ENCODE assay signal across 23 cellular contexts in the genomic region with DNA sequence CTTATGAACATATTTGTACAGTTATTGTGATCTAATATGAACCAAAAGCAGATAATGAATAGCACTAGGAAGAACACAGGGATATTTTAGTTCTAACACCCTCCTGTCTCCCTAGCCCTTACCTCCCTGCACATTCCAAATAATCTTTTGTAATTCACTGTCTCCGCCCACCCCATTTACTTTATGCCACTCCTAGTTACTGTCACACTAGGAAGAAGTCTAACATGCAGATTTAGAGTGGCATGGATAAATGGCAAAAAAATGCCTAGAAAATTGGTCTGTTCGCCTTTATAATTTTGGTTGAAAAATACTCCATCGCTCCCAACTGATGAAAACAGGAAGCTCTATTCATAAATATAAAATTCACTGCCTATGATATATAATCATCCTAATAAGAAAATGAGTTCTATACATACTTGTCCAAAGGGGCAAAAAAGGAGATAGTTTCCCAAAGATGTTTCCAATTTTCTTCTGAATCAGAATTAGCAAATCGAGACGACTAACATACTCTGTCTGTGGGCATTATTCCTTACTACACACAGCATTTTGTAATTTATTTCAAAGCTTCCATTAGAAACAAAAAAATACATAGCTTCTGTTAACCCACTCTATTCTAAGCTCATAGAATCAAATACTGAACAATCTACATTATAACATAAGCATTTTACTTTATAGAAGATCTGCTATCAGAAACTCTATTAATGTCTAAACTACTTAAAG. TPM values are rescaled to one million over a fixed set of nuclear protein-coding genes. Genes with fewer than 3 reads are reported as not detected.
DNase-seq lines count a peak whose midpoint lies in the region; ATAC-seq and TF ChIP-seq lines count a peak whose summit lies in the region.
"Had no signal": no experiment of that assay in that cellular context is flagged by ENCODE, and none has a peak within 500 bp of the region (broad histone marks: within the 10 kb centered on the region; RNA-seq: fewer than 3 reads in every experiment).

No MANE protein-coding gene starts in this region.

- H4K20me1 ChIP-seq in DND-41 (ENCODE audit: insufficient read depth, low read length) = no peaks in the 10 kb centered on the region

- H3K4me1 ChIP-seq in A673 (ENCODE audit: insufficient read depth, low read length, poor library complexity, severe bottlenecking) (peaks cover 31% of the 10 kb centered on the region), DND-41 (ENCODE audit: insufficient read depth, low read length) (peaks cover 63% of the 10 kb centered on the region)
- peaks cover 19% of the 10 kb centered on the region for H3K4me1 ChIP-seq in CD4-positive, alpha-beta memory T cell (ENCODE audit: insufficient read depth, low read length)
- H3K4me1 ChIP-seq: lower lobe of right lung, pancreas had no signal

- H3K9me3 Mint-ChIP-seq in CD4-positive, alpha-beta memory T cell = no peaks in the 10 kb centered on the region
- no peaks in the 10 kb centered on the region for H3K9me3 Mint-ChIP-seq in activated CD8-positive, alpha-beta memory T cell treated with anti-CD3 and anti-CD28 coated beads, Interleukin-2, amount 10 ng/mL, durations not matched to agents 7 days and 5 days (ENCODE audit: low read depth)
- H3K9me3 Mint-ChIP-seq: activated naive CD4-positive, alpha-beta T cell treated with anti-CD3 and anti-CD28 coated beads, Interleukin-2, amount 50 U/mL, for 72 hours; type B pancreatic cell had no signal

- intact Hi-C loops in A673 (cut with micrococcal nuclease; ENCODE audit: unreplicated experiment) = no loop called here
- intact Hi-C loops in CD4-positive, alpha-beta memory T cell (cut with micrococcal nuclease) = no loop called here

- peaks cover 23% of the 10 kb centered on the region; the same call in 1 of the 2 replicates for H3K79me2 ChIP-seq in DND-41 (ENCODE audit: insufficient read depth, low read length)

- H3K9me3 ChIP-seq in A673 (ENCODE audit: low read depth, low read length, poor library complexity, severe bottlenecking) (no peaks in the 10 kb centered on the region), DND-41 (ENCODE audit: insufficient read depth, low read length, severe bottlenecking) (no peaks in the 10 kb centered on the region), SK-N-MC (ENCODE audit: low read depth, low read length) (no peaks in the 10 kb centered on the region)
- no peaks in the 10 kb centered on the region for H3K9me3 ChIP-seq in CD4-positive, alpha-beta memory T cell (ENCODE audit: control insufficient read depth in 1 of 2, low read length in 2 of 2)
- H3K9me3 ChIP-seq: heart right ventricle, lower lobe of right lung, pancreas had no signal

- no peaks in the 10 kb centered on the region for H3K27me3 Mint-ChIP-seq in CD4-positive, alpha-beta memory T cell
- no peaks in the 10 kb centered on the region for H3K27me3 Mint-ChIP-seq in activated CD8-positive, alpha-beta memory T cell treated with anti-CD3 and anti-CD28 coated beads, Interleukin-2, amount 10 ng/mL, durations not matched to agents 7 days and 5 days
- H3K27me3 Mint-ChIP-seq: type B pancreatic cell had no signal

- no peak overlapping the region for H3K27ac Mint-ChIP-seq in CD4-positive, alpha-beta memory T cell
- no peak overlapping the region for H3K27ac Mint-ChIP-seq in activated CD8-positive, alpha-beta memory T cell treated with anti-CD3 and anti-CD28 coated beads, Interleukin-2, amount 10 ng/mL, durations not matched to agents 7 days and 5 days
- H3K27ac Mint-ChIP-seq: type B pancreatic cell had no signal

- peaks cover 12 to 31% (median 17%) of the 10 kb centered on the region in 4 donors for H3K4me1 Mint-ChIP-seq in CD4-positive, alpha-beta memory T cell
- H3K4me1 Mint-ChIP-seq in activated CD8-positive, alpha-beta memory T cell treated with anti-CD3 and anti-CD28 coated beads, Interleukin-2, amount 10 ng/mL, durations not matched to agents 7 days and 5 days = peaks cover 25% of the 10 kb centered on the region

- H3K27me3 ChIP-seq in A673 (replicated peaks; ENCODE audit: insufficient read depth, low read depth, low read length, poor library complexity) (no peaks in the 10 kb centered on the region), DND-41 (ENCODE audit: insufficient read depth, low read length, poor library complexity) (no peaks in the 10 kb centered on the region)
- no peaks in the 10 kb centered on the region for H3K27me3 ChIP-seq in CD4-positive, alpha-beta memory T cell (ENCODE audit: insufficient read depth, low read length)
- H3K27me3 ChIP-seq: heart right ventricle, pancreas had no signal

- no peak overlapping the region for H3K4me2 ChIP-seq in DND-41 (ENCODE audit: insufficient read depth, low read length)

- H3K9ac ChIP-seq in DND-41 (ENCODE audit: low read depth, low read length) (no peak overlapping the region), SK-N-MC (ENCODE audit: insufficient read length) (peak overlapping the region; percentile 77)

- H2AFZ ChIP-seq in DND-41 (ENCODE audit: low read depth, low read length) = no peak overlapping the region

- DNase-seq in A673 (ENCODE audit: low spot score) (peak; percentile 73), DND-41 (no peak), SK-N-MC (ENCODE audit: low read depth, low spot score) (no peak), fibroblast of peridontal ligament (ENCODE audit: extremely low read depth) (peak; percentile 51), NCI-H2227 (lab: John Stamatoyannopoulos, UW; ENCODE audit: unreplicated experiment) (no peak), islet precursor cell (no peak)
- DNase-seq in CD4-positive, alpha-beta memory T cell = no peak
- DNase-seq in activated CD8-positive, alpha-beta memory T cell treated with anti-CD3 and anti-CD28 coated beads, Interleukin-2, amount 10 ng/mL, durations not matched to agents 7 days and 5 days = no peak
- DNase-seq: activated CD4-positive, alpha-beta T cell treated with anti-CD3 and anti-CD28 coated beads, Interleukin-2, amount 50 U/mL, for 48 hours; activated T-cell treated with anti-CD3 and anti-CD28 coated beads, Interleukin-2, amount 50 U/mL, for 48 hours; AML-193; HCEC 1CT; heart right ventricle; lower lobe of right lung; MM.1S; NCI-H187; NCI-H446; pancreas; T-helper 1 cell; WERI-Rb-1 had no signal

- H3K27ac ChIP-seq in A673 (ENCODE audit: low read depth, low read length, poor library complexity, severe bottlenecking) = peak overlapping the region; percentile 81
- 0 out of 2 replicates have a peak overlapping the region, but pooled peaks have one; percentile 9 for H3K27ac ChIP-seq in DND-41 (ENCODE audit: low read length)
- peak overlapping the region; percentile 92 for H3K27ac ChIP-seq in SK-N-MC
- H3K27ac ChIP-seq in CD4-positive, alpha-beta memory T cell (ENCODE audit: low read depth, low read length) = no peak overlapping the region
- H3K27ac ChIP-seq: pancreas, WERI-Rb-1 had no signal

- H3K4me3 Mint-ChIP-seq in CD4-positive, alpha-beta memory T cell = no peak overlapping the region
- no peak overlapping the region for H3K4me3 Mint-ChIP-seq in activated CD8-positive, alpha-beta memory T cell treated with anti-CD3 and anti-CD28 coated beads, Interleukin-2, amount 10 ng/mL, durations not matched to agents 7 days and 5 days
- H3K4me3 Mint-ChIP-seq: type B pancreatic cell had no signal

- peak overlapping the region; percentile 19 for H3K4me3 ChIP-seq in A673 (ENCODE audit: low read depth, low read length, poor library complexity, severe bottlenecking)
- no peak overlapping the region for H3K4me3 ChIP-seq in DND-41 (ENCODE audit: low read depth in 1 of 2, low read length in 2 of 2)
- peak overlapping the region; percentile 80 for H3K4me3 ChIP-seq in SK-N-MC
- H3K4me3 ChIP-seq in CD4-positive, alpha-beta memory T cell (ENCODE audit: low read length in 2 of 2) = no peak overlapping the region
- H3K4me3 ChIP-seq: pancreas had no signal

- ATAC-seq in DND-41 (ENCODE audit: insufficient read depth, low read depth) = no peak
- no peak for ATAC-seq in activated CD8-positive, alpha-beta memory T cell treated with anti-CD3 and anti-CD28 coated beads, Interleukin-2, amount 10 ng/mL, durations not matched to agents 7 days and 5 days
- ATAC-seq: pancreas had no signal

- H3K36me3 ChIP-seq in A673 (ENCODE audit: insufficient read depth, low read length, poor library complexity, severe bottlenecking) (no peaks in the 10 kb centered on the region), DND-41 (ENCODE audit: insufficient read depth, low read length) (no peaks in the 10 kb centered on the region), SK-N-MC (ENCODE audit: insufficient read depth, low read length) (no peaks in the 10 kb centered on the region; the same call in 1 of the 2 replicates)
- no peaks in the 10 kb centered on the region for H3K36me3 ChIP-seq in CD4-positive, alpha-beta memory T cell (ENCODE audit: insufficient read depth, low read length)
- H3K36me3 ChIP-seq: heart right ventricle, lower lobe of right lung, pancreas, WERI-Rb-1 had no signal

- CTCF ChIA-PET in A673 (lab: Charles Lee) = no interaction called here
- CTCF ChIA-PET in CD4-positive, alpha-beta memory T cell (lab: Charles Lee; ENCODE audit: partially characterized antibody) = no interaction called here
- CTCF ChIA-PET in activated CD8-positive, alpha-beta memory T cell treated with anti-CD3 and anti-CD28 coated beads, Interleukin-2, amount 10 ng/mL, durations not matched to agents 7 days and 5 days (lab: Charles Lee) = no interaction called here

- no peaks in the 10 kb centered on the region for H3K36me3 Mint-ChIP-seq in CD4-positive, alpha-beta memory T cell
- H3K36me3 Mint-ChIP-seq in activated CD8-positive, alpha-beta memory T cell treated with anti-CD3 and anti-CD28 coated beads, Interleukin-2, amount 10 ng/mL, durations not matched to agents 7 days and 5 days = no peaks in the 10 kb centered on the region
- H3K36me3 Mint-ChIP-seq: activated naive CD4-positive, alpha-beta T cell treated with anti-CD3 and anti-CD28 coated beads, Interleukin-2, amount 50 U/mL, for 72 hours; type B pancreatic cell had no signal

- POLR2A ChIA-PET in A673 (lab: Charles Lee; ENCODE audit: low non-redundant PET) = interaction anchor here (0.5 to 0.9 kb wide), 2 partner anchors 18 to 51 kb away, joined by 3 to 5 read pairs; a partner anchor contains a TSS
- POLR2A ChIA-PET in CD4-positive, alpha-beta memory T cell (lab: Charles Lee; ENCODE audit: partially characterized antibody) = no interaction called here

- no TSS peak for BruUV-seq in A673 (replicated peaks; lab: Mats Ljungman, UMichigan)

- TF ChIP-seq CTCF in A673 (conservative IDR thresholded peaks at IDR 0.05; ENCODE audit: low read depth, low read length) (no peak), DND-41 (IDR thresholded peaks at IDR 0.05; ENCODE audit: borderline replicate concordance, extremely low read depth, low read length, poor library complexity, severe bottlenecking) (no peak)

RNA-seq across cellular contexts. Expression of a gene that starts 1.3 kb away (rescaled TPM):
- total RNA-seq in A673 (2021) = 4.0 and 4.9 TPM in 2 replicates
- 10 to 100 TPM; 24.0 to 26.6 TPM for total RNA-seq in CD4-positive, alpha-beta memory T cell
- 10 to 100 TPM in 1 of 2 donors, 1 to 10 TPM in 1; 4.5 to 22.6 TPM for polyA plus RNA-seq in CD4-positive, alpha-beta memory T cell
- 10 to 100 TPM in 1 of 2 experiments, 1 to 10 TPM in 1; 9.3 to 19.9 TPM for total RNA-seq in activated CD8-positive, alpha-beta memory T cell treated with anti-CD3 and anti-CD28 coated beads, Interleukin-2, amount 10 ng/mL, durations not matched to agents 7 days and 5 days
- total RNA-seq: G401 had no signal

RNA-seq across cellular contexts. Expression of a gene that starts 50.9 kb away (rescaled TPM):
- total RNA-seq in A673 (2021) = 10.8 and 14.2 TPM in 2 replicates
- total RNA-seq in CD4-positive, alpha-beta memory T cell = 10 to 100 TPM; 11.8 to 12.6 TPM
- 10 to 100 TPM; 12.6 to 13.6 TPM for polyA plus RNA-seq in CD4-positive, alpha-beta memory T cell
- 10 to 100 TPM in 1 of 2 experiments, 1 to 10 TPM in 1; 8.2 to 11.7 TPM for total RNA-seq in activated CD8-positive, alpha-beta memory T cell treated with anti-CD3 and anti-CD28 coated beads, Interleukin-2, amount 10 ng/mL, durations not matched to agents 7 days and 5 days

Comparison
In these comparisons a context has a peak if more than half of its experiments do, and no peak if none do; other contexts are left out.
1. DNase-seq: peak in A673 (single experiment) and fibroblast of peridontal ligament (single experiment); none in DND-41 (single experiment), SK-N-MC (single experiment), CD4-positive, alpha-beta memory T cell (0 of 5), NCI-H2227 (single experiment), islet precursor cell (single experiment) and activated CD8-positive, alpha-beta memory T cell treated with anti-CD3 and anti-CD28 coated beads, Interleukin-2, amount 10 ng/mL, durations not matched to agents 7 days and 5 days (single experiment).
2. H3K4me3 ChIP-seq: peak in A673 (single experiment) and SK-N-MC (single experiment); none in DND-41 (0 of 2) and CD4-positive, alpha-beta memory T cell (0 of 2).